ENCODE assay signal across 1 cellular context in genomic region chr3:49026536-49026935, GRCh38.
A peak's percentile ranks its signal among the peaks of the same experiment; 100 is the strongest.
TF ChIP-seq lines count a peak whose summit lies in the region.

No MANE protein-coding gene starts in this region.

TF ChIP-seq in K562, 482 proteins besides CTCF, POLR2A, EP300 and RAD21:
- TF ChIP-seq TCF7 (IDR thresholded peaks at IDR 0.05; ENCODE audit: borderline replicate concordance) = no peak
- no peak for TF ChIP-seq HBP1 (CRISPR knock-in tag; IDR thresholded peaks at IDR 0.05)
- TF ChIP-seq ZBTB11 (CRISPR knock-in tag; IDR thresholded peaks at IDR 0.05) = no peak
- TF ChIP-seq SUPT5H (IDR thresholded peaks at IDR 0.05) = 0 out of 2 replicates have a peak, but pooled peaks have one; percentile 10
- TF ChIP-seq BCOR (IDR thresholded peaks at IDR 0.05) = no peak
